In genomic region chr21:36522174-36522810, GRCh38 we compare ENCODE assay signal across 36 cellular contexts. TPM values are rescaled to one million over a fixed set of nuclear protein-coding genes. Genes with fewer than 3 reads are reported as not detected.
"Had no signal": no experiment of that assay in that cellular context is flagged by ENCODE, and none has a peak within 500 bp of the region (broad histone marks: within the 10 kb centered on the region; RNA-seq: fewer than 3 reads in every experiment).

No MANE protein-coding gene starts in this region.

- ATAC-seq: activated CD4-positive, alpha-beta T cell treated with anti-CD3 and anti-CD28 coated beads for 36 hours; activated naive CD8-positive, alpha-beta T cell treated with anti-CD3 and anti-CD28 coated beads, Interleukin-2, amount 50 U/mL, for 24 hours; activated T-cell treated with anti-CD3 and anti-CD28 coated beads, Interleukin-2, amount 50 U/mL, for 72 hours; body of pancreas; effector memory CD8-positive, alpha-beta T cell; foreskin keratinocyte; gastrocnemius medialis; heart left ventricle; T-helper 17 cell had no signal

- H3K27ac Mint-ChIP-seq: activated CD4-positive, alpha-beta memory T cell treated with anti-CD3 and anti-CD28 coated beads, Interleukin-2, amount 10 ng/mL, durations not matched to agents 7 days and 5 days; activated CD4-positive, alpha-beta T cell treated with anti-CD3 and anti-CD28 coated beads for 36 hours; activated CD4-positive, alpha-beta T cell treated with anti-CD3 and anti-CD28 coated beads, Interleukin-2, amount 10 ng/mL, durations not matched to agents 24 days and 14 days; activated naive CD8-positive, alpha-beta T cell treated with anti-CD3 and anti-CD28 coated beads for 36 hours; activated naive CD8-positive, alpha-beta T cell treated with anti-CD3 and anti-CD28 coated beads, Interleukin-2, amount 50 U/mL, for 24 hours; activated T-cell treated with anti-CD3 and anti-CD28 coated beads, Interleukin-2, amount 50 U/mL, for 24 hours; activated T-cell treated with anti-CD3 and anti-CD28 coated beads, Interleukin-2, amount 50 U/mL, for 72 hours; effector memory CD8-positive, alpha-beta T cell; T-helper 17 cell; T-helper 2 cell treated with Interferon-gamma antibody and Interleukin-4, amounts not matched to agents 5 μg/mL and 100 μg/mL, for 36 hours had no signal

- FAIRE-seq: colon had no signal

- H3K4me1 Mint-ChIP-seq: activated CD4-positive, alpha-beta memory T cell treated with anti-CD3 and anti-CD28 coated beads, Interleukin-2, amount 10 ng/mL, durations not matched to agents 7 days and 5 days; activated CD4-positive, alpha-beta T cell treated with anti-CD3 and anti-CD28 coated beads for 36 hours; activated CD4-positive, alpha-beta T cell treated with anti-CD3 and anti-CD28 coated beads, Interleukin-2, amount 10 ng/mL, durations not matched to agents 24 days and 14 days; activated naive CD8-positive, alpha-beta T cell treated with anti-CD3 and anti-CD28 coated beads for 36 hours; T-helper 17 cell had no signal

- DNase-seq: activated CD4-positive, alpha-beta memory T cell treated with anti-CD3 and anti-CD28 coated beads, Interleukin-2, amount 10 ng/mL, durations not matched to agents 7 days and 5 days; activated CD4-positive, alpha-beta T cell treated with anti-CD3 and anti-CD28 coated beads for 36 hours; activated CD4-positive, alpha-beta T cell treated with anti-CD3 and anti-CD28 coated beads, Interleukin-2, amount 10 ng/mL, durations not matched to agents 24 days and 14 days; activated CD4-positive, alpha-beta T cell treated with anti-CD3 and anti-CD28 coated beads, Interleukin-2, amount 50 U/mL, for 4 hours; activated CD4-positive, CD25-positive, alpha-beta regulatory T cell; activated CD4-positive, CD25-positive, alpha-beta regulatory T cell treated with anti-CD3 and anti-CD28 coated beads, Interleukin-2, amount 50 U/mL, for 72 hours; activated CD8-positive, alpha-beta memory T cell treated with anti-CD3 and anti-CD28 coated beads, Interleukin-2, amount 50 U/mL, for 48 hours; activated gamma-delta T cell; activated naive CD4-positive, alpha-beta T cell; activated naive CD4-positive, alpha-beta T cell treated with anti-CD3 and anti-CD28 coated beads, Interleukin-2, amount 50 U/mL, for 16 hours; activated naive CD8-positive, alpha-beta T cell treated with anti-CD3 and anti-CD28 coated beads for 36 hours; activated naive CD8-positive, alpha-beta T cell treated with anti-CD3 and anti-CD28 coated beads, Interleukin-2, amount 50 U/mL, for 24 hours; activated T-cell treated with anti-CD3 and anti-CD28 coated beads for 4 hours; activated T-cell treated with anti-CD3 and anti-CD28 coated beads, Interleukin-2, amount 50 U/mL, for 24 hours; activated T-cell treated with anti-CD3 and anti-CD28 coated beads, Interleukin-2, amount 50 U/mL, for 72 hours; adrenal gland; amygdala; aorta; body of pancreas; caudate nucleus; cortex of kidney; dermis blood vessel endothelial cell; effector CD4-positive, alpha-beta T cell; effector memory CD8-positive, alpha-beta T cell; erythroblast; foreskin keratinocyte; gastrocnemius medialis; glutamatergic neuron; heart left ventricle; T-helper 1 cell; T-helper 17 cell; T1000 had no signal

- H3K27me3 Mint-ChIP-seq: activated CD4-positive, alpha-beta T cell treated with anti-CD3 and anti-CD28 coated beads, Interleukin-2, amount 10 ng/mL, durations not matched to agents 24 days and 14 days had no signal

- H3K9me3 Mint-ChIP-seq: activated CD4-positive, alpha-beta memory T cell treated with anti-CD3 and anti-CD28 coated beads, Interleukin-2, amount 10 ng/mL, durations not matched to agents 7 days and 5 days; activated CD4-positive, alpha-beta T cell treated with anti-CD3 and anti-CD28 coated beads, Interleukin-2, amount 10 ng/mL, durations not matched to agents 24 days and 14 days; effector memory CD8-positive, alpha-beta T cell; T-helper 2 cell treated with Interferon-gamma antibody and Interleukin-4, amounts not matched to agents 5 μg/mL and 100 μg/mL, for 36 hours had no signal

- H3K36me3 Mint-ChIP-seq: activated naive CD8-positive, alpha-beta T cell treated with anti-CD3 and anti-CD28 coated beads for 36 hours had no signal

- H3K4me3 Mint-ChIP-seq: activated CD4-positive, alpha-beta memory T cell treated with anti-CD3 and anti-CD28 coated beads, Interleukin-2, amount 10 ng/mL, durations not matched to agents 7 days and 5 days; activated CD4-positive, alpha-beta T cell treated with anti-CD3 and anti-CD28 coated beads for 36 hours; activated CD4-positive, alpha-beta T cell treated with anti-CD3 and anti-CD28 coated beads, Interleukin-2, amount 10 ng/mL, durations not matched to agents 24 days and 14 days; activated naive CD8-positive, alpha-beta T cell treated with anti-CD3 and anti-CD28 coated beads for 36 hours; activated naive CD8-positive, alpha-beta T cell treated with anti-CD3 and anti-CD28 coated beads, Interleukin-2, amount 50 U/mL, for 24 hours; activated T-cell treated with anti-CD3 and anti-CD28 coated beads, Interleukin-2, amount 50 U/mL, for 24 hours; activated T-cell treated with anti-CD3 and anti-CD28 coated beads, Interleukin-2, amount 50 U/mL, for 72 hours; effector memory CD8-positive, alpha-beta T cell; T-helper 17 cell; T-helper 2 cell treated with Interferon-gamma antibody and Interleukin-4, amounts not matched to agents 5 μg/mL and 100 μg/mL, for 36 hours had no signal

RNA-seq across cellular contexts. Expression of gene CLDN14, which starts 42.4 kb away (rescaled TPM):
- total RNA-seq: activated CD4-positive, alpha-beta memory T cell treated with anti-CD3 and anti-CD28 coated beads, Interleukin-2, amount 10 ng/mL, durations not matched to agents 7 days and 5 days; activated CD4-positive, alpha-beta T cell treated with anti-CD3 and anti-CD28 coated beads for 36 hours; activated CD4-positive, alpha-beta T cell treated with anti-CD3 and anti-CD28 coated beads, Interleukin-2, amount 10 ng/mL, durations not matched to agents 24 days and 14 days; activated naive CD8-positive, alpha-beta T cell treated with anti-CD3 and anti-CD28 coated beads for 36 hours; activated T-cell treated with anti-CD3 and anti-CD28 coated beads, Interleukin-2, amount 50 U/mL, for 72 hours; adrenal gland; chondrocyte; esophagus muscularis mucosa; foreskin keratinocyte; heart left ventricle; T-helper 17 cell had no signal
- polyA plus RNA-seq: adrenal gland, heart left ventricle had no signal
